In genomic region chr14:68417007-68417659, GRCh38 we compare ENCODE assay signal across 15 cellular contexts.
"Had no signal": no experiment of that assay in that cellular context is flagged by ENCODE, and none has a peak within 500 bp of the region (broad histone marks: within the 10 kb centered on the region; RNA-seq: fewer than 3 reads in every experiment).

No MANE protein-coding gene starts in this region.

- H3K9me3 ChIP-seq: breast epithelium, pancreas had no signal

- H3K27ac ChIP-seq: foreskin keratinocyte, pancreas had no signal

- FAIRE-seq: pancreas had no signal

- H3K27ac Mint-ChIP-seq: activated T-helper 1 cell treated with anti-CD3 and anti-CD28 coated beads, Interleukin-12 subunit alpha, Interleukin-12 subunit beta, Interleukin-2, Interleukin-4 antibody, amounts not matched to agents 30 ng/mL and 10 ng/mL and 1 ng/mL, durations not matched to agents 14 hours and 24 hours and 36 hours; stimulated activated effector memory CD8-positive, alpha-beta T cell treated with anti-CD3 and anti-CD28 coated beads, Interleukin-12 subunit alpha, Interleukin-12 subunit beta, amount 100 ng/mL, for 72 hours had no signal

- H3K4me3 Mint-ChIP-seq: activated T-helper 1 cell treated with anti-CD3 and anti-CD28 coated beads, Interleukin-12 subunit alpha, Interleukin-12 subunit beta, Interleukin-2, Interleukin-4 antibody, amounts not matched to agents 30 ng/mL and 10 ng/mL and 1 ng/mL, durations not matched to agents 14 hours and 24 hours and 36 hours; stimulated activated effector memory CD8-positive, alpha-beta T cell treated with anti-CD3 and anti-CD28 coated beads, Interleukin-12 subunit alpha, Interleukin-12 subunit beta, amount 100 ng/mL, for 72 hours had no signal

- DNase-seq: activated CD4-positive, alpha-beta T cell treated with anti-CD3 and anti-CD28 coated beads, Interleukin-2, amount 50 U/mL, for 1 hour; activated CD8-positive, alpha-beta memory T cell treated with anti-CD3 and anti-CD28 coated beads for 24 hours; activated naive CD4-positive, alpha-beta T cell; aorta; cerebellar nuclear complex; effector CD8-positive, alpha-beta T cell; foreskin keratinocyte; pancreas; stimulated activated CD4-positive, alpha-beta T cell treated with anti-CD3 and anti-CD28 coated beads, Interleukin-12 subunit alpha, Interleukin-12 subunit beta, amount 100 ng/mL, for 4 hours; T-helper 9 cell; trophoblast cell had no signal

- H3K4me3 ChIP-seq: breast epithelium, pancreas had no signal

- H3K4me1 ChIP-seq: breast epithelium, pancreas had no signal

- ATAC-seq: activated CD4-positive, CD25-positive, alpha-beta regulatory T cell treated with anti-CD3 and anti-CD28 coated beads, Interleukin-2, amount 50 U/mL, for 24 hours; foreskin keratinocyte; pancreas; stimulated activated effector memory CD8-positive, alpha-beta T cell treated with anti-CD3 and anti-CD28 coated beads, Interleukin-12 subunit alpha, Interleukin-12 subunit beta, amount 100 ng/mL, for 72 hours had no signal

- H3K9me3 Mint-ChIP-seq: activated T-helper 1 cell treated with anti-CD3 and anti-CD28 coated beads, Interleukin-12 subunit alpha, Interleukin-12 subunit beta, Interleukin-2, Interleukin-4 antibody, amounts not matched to agents 30 ng/mL and 10 ng/mL and 1 ng/mL, durations not matched to agents 14 hours and 24 hours and 36 hours; stimulated activated effector memory CD8-positive, alpha-beta T cell treated with anti-CD3 and anti-CD28 coated beads, Interleukin-12 subunit alpha, Interleukin-12 subunit beta, amount 100 ng/mL, for 72 hours had no signal

- H3K36me3 Mint-ChIP-seq: stimulated activated effector memory CD8-positive, alpha-beta T cell treated with anti-CD3 and anti-CD28 coated beads, Interleukin-12 subunit alpha, Interleukin-12 subunit beta, amount 100 ng/mL, for 72 hours had no signal

- H3K36me3 ChIP-seq: breast epithelium, pancreas had no signal

- H3K27me3 ChIP-seq: breast epithelium, foreskin keratinocyte, pancreas had no signal
